Comparison of ENCODE assay signal across 8 cellular contexts in genomic region chr5:177300236-177300880, GRCh38. TPM values are rescaled to one million over a fixed set of nuclear protein-coding genes. Genes with fewer than 3 reads are reported as not detected.
DNase-seq lines count a peak whose midpoint lies in the region; FAIRE-seq and TF ChIP-seq lines count a peak whose summit lies in the region.

No MANE protein-coding gene starts in this region.

- DNase-seq in GM19239 (ENCODE audit: insufficient read length, low spot score) = no peak
- DNase-seq in UCSD-AML1 (lab: John Stamatoyannopoulos, UW; ENCODE audit: unreplicated experiment) = peak; percentile 88
- no peak for DNase-seq in dorsolateral prefrontal cortex
- peak; percentile 83 for DNase-seq in mesendoderm
- peak; percentile 32 for DNase-seq in superior temporal gyrus (ENCODE audit: extremely low spot score)
- DNase-seq in NCI-H510A (lab: John Stamatoyannopoulos, UW) = no peak

- no peak overlapping the region for H2BK15ac ChIP-seq in mesendoderm (replicated peaks; ENCODE audit: low read depth)

- H3K9me3 ChIP-seq in HUES48 (ENCODE audit: control insufficient read depth, insufficient read depth, low read length) = no peaks in the 10 kb centered on the region

- H3K4me1 ChIP-seq in ACC112 (ENCODE audit: control insufficient read depth, insufficient read depth, low read length, unreplicated experiment) (peaks cover 38% of the 10 kb centered on the region), HUES48 (ENCODE audit: control insufficient read depth, insufficient read depth, low read length) (peaks cover 6% of the 10 kb centered on the region; the same call in 1 of the 2 replicates), mesendoderm (ENCODE audit: control insufficient read depth, low read depth, low read length) (peaks cover 4% of the 10 kb centered on the region)

- H3K18ac ChIP-seq in mesendoderm (ENCODE audit: low read length) = no peak overlapping the region

- H3K27me3 ChIP-seq in ACC112 (ENCODE audit: insufficient read depth, low read length) = no peaks in the 10 kb centered on the region
- H3K27me3 ChIP-seq in HUES48 (ENCODE audit: control insufficient read depth, insufficient read depth, low read length) = no peaks in the 10 kb centered on the region
- H3K27me3 ChIP-seq in dorsolateral prefrontal cortex = no peaks in the 10 kb centered on the region
- no peaks in the 10 kb centered on the region for H3K27me3 ChIP-seq in mesendoderm (ENCODE audit: insufficient read depth, low read length, poor library complexity)

- H3K9ac ChIP-seq in HUES48 (ENCODE audit: low read depth, low read length) (no peak overlapping the region), mesendoderm (ENCODE audit: low read length) (no peak overlapping the region)

- H3K23ac ChIP-seq in mesendoderm (ENCODE audit: low read length) = no peak overlapping the region

- no peak overlapping the region for H2AFZ ChIP-seq in ACC112 (ENCODE audit: low read length, unreplicated experiment)

- no peak overlapping the region for H2BK120ac ChIP-seq in mesendoderm (ENCODE audit: low read depth, low read length)

- H3K36me3 ChIP-seq in ACC112 (ENCODE audit: insufficient read depth, low read length) = no peaks in the 10 kb centered on the region; the same call in 1 of the 2 replicates
- peaks cover 46% of the 10 kb centered on the region for H3K36me3 ChIP-seq in HUES48 (ENCODE audit: control insufficient read depth, insufficient read depth, low read length)
- no peaks in the 10 kb centered on the region for H3K36me3 ChIP-seq in mesendoderm (ENCODE audit: control insufficient read depth, insufficient read depth, low read length)

- H3K79me2 ChIP-seq in ACC112 (ENCODE audit: control insufficient read depth, insufficient read depth, low read length, unreplicated experiment) = peaks cover 39% of the 10 kb centered on the region
- H3K79me2 ChIP-seq in mesendoderm (ENCODE audit: control insufficient read depth, insufficient read depth, low read length) = peaks cover 15% of the 10 kb centered on the region

- no CpG with 5 or more reads among the region's 4 CpGs for WGBS in mesendoderm (ENCODE audit: extremely low coverage, insufficient coverage, low lambda C conversion rate)

- H4K8ac ChIP-seq in mesendoderm (ENCODE audit: low read depth, low read length) = no peak overlapping the region

- no peak overlapping the region for H2BK5ac ChIP-seq in mesendoderm (ENCODE audit: low read length)

- H3K79me1 ChIP-seq in mesendoderm (ENCODE audit: low read length) = peaks cover 8% of the 10 kb centered on the region

- no peak overlapping the region for H3K4me2 ChIP-seq in mesendoderm (ENCODE audit: low read length)

- H4K5ac ChIP-seq in mesendoderm (ENCODE audit: low read length) = no peak overlapping the region

- no peak overlapping the region for H3K4ac ChIP-seq in mesendoderm (ENCODE audit: low read depth, low read length)

- intact Hi-C loops in dorsolateral prefrontal cortex (cut with DNase I) = loop anchor here (5.0 to 10.0 kb wide), 2 partner anchors 168 to 646 kb away; partner anchors contain the start of gene NSD1 (in 2 of the 2)

- peak overlapping the region; percentile 25; the same call in 1 of the 2 replicates for H3K4me3 ChIP-seq in ACC112 (ENCODE audit: low read depth, low read length)
- H3K4me3 ChIP-seq in HUES48 (ENCODE audit: low read depth, low read length) = no peak overlapping the region
- H3K4me3 ChIP-seq in dorsolateral prefrontal cortex = peak overlapping the region in 1 of 59 donors; percentile 8
- H3K4me3 ChIP-seq in mesendoderm (ENCODE audit: low read length) = no peak overlapping the region

- H3K27ac ChIP-seq in ACC112 (ENCODE audit: low read depth, low read length) = peak overlapping the region; percentile 75
- peak overlapping the region; percentile 18 for H3K27ac ChIP-seq in HUES48 (ENCODE audit: low read depth, low read length)
- peak overlapping the region in 43 of 59 donors; percentile 6 to 92 (median 42) for H3K27ac ChIP-seq in dorsolateral prefrontal cortex
- no peak overlapping the region for H3K27ac ChIP-seq in mesendoderm (ENCODE audit: low read depth, low read length)

- no peak overlapping the region for H2AK5ac ChIP-seq in mesendoderm (ENCODE audit: low read length)

- H3K56ac ChIP-seq in mesendoderm (ENCODE audit: low read length) = no peak overlapping the region

- TF ChIP-seq CTCF in dorsolateral prefrontal cortex (IDR thresholded peaks at IDR 0.05 in 54 of 56, conservative IDR thresholded peaks at IDR 0.05 in 2 of 56; ENCODE audit: low read depth in 1 of 56, partially characterized antibody in 56 of 56) = peak in 3 of 56 donors; percentile 6 to 12 (median 8)

- peak; percentile 94 for FAIRE-seq in GM19239 (lab: Jason Lieb, UNC)

RNA-seq across cellular contexts. Expression of gene RAB24, which starts 3.2 kb away (rescaled TPM):
- 10 to 100 TPM; 24.3 to 74.5 (median 50.3) TPM for total RNA-seq in dorsolateral prefrontal cortex
- 10.6 TPM for polyA plus RNA-seq in mesendoderm (2013, experiment 1 of 2)
- polyA plus RNA-seq in mesendoderm (2013, experiment 2 of 2) = 10.3 TPM

RNA-seq across cellular contexts. Expression of gene PRELID1, which starts 3.2 kb away (rescaled TPM):
- total RNA-seq in dorsolateral prefrontal cortex = 10 to 100 TPM; 46.3 to 88.8 (median 64.7) TPM
- polyA plus RNA-seq in mesendoderm (2013, experiment 1 of 2) = 308 TPM
- polyA plus RNA-seq in mesendoderm (2013, experiment 2 of 2) = 317 TPM

RNA-seq across cellular contexts. Expression of gene MXD3, which starts 11.3 kb away (rescaled TPM):
- 10 to 100 TPM in 8 of 120 experiments, 1 to 10 TPM in 112; 2.1 to 12.7 (median 5.8) TPM for total RNA-seq in dorsolateral prefrontal cortex
- polyA plus RNA-seq in mesendoderm (2013, experiment 1 of 2) = 3.1 TPM
- polyA plus RNA-seq in mesendoderm (2013, experiment 2 of 2) = 2.6 TPM

RNA-seq across cellular contexts. Expression of gene LMAN2, which starts 51.1 kb away (rescaled TPM):
- total RNA-seq in dorsolateral prefrontal cortex = 10 to 100 TPM; 37.8 to 73.4 (median 52.2) TPM
- polyA plus RNA-seq in mesendoderm (2013, experiment 1 of 2) = 179 TPM
- polyA plus RNA-seq in mesendoderm (2013, experiment 2 of 2) = 188 TPM

RNA-seq across cellular contexts. Expression of gene RGS14, which starts 57.4 kb away (rescaled TPM):
- 10 to 100 TPM in 117 of 120 experiments, 1 to 10 TPM in 3; 3.8 to 52.2 (median 23.9) TPM for total RNA-seq in dorsolateral prefrontal cortex
- 8.6 TPM for polyA plus RNA-seq in mesendoderm (2013, experiment 1 of 2)
- polyA plus RNA-seq in mesendoderm (2013, experiment 2 of 2) = 8.8 TPM

Comparison
In these comparisons a context has a peak if more than half of its experiments do, and no peak if none do; other contexts are left out.
1. DNase-seq: peak in UCSD-AML1 (single experiment), mesendoderm (single experiment) and superior temporal gyrus (single experiment); none in GM19239 (single experiment), dorsolateral prefrontal cortex (0 of 10) and NCI-H510A (single experiment).